Comparison of ENCODE assay signal across 1 cellular context in the genomic region with DNA sequence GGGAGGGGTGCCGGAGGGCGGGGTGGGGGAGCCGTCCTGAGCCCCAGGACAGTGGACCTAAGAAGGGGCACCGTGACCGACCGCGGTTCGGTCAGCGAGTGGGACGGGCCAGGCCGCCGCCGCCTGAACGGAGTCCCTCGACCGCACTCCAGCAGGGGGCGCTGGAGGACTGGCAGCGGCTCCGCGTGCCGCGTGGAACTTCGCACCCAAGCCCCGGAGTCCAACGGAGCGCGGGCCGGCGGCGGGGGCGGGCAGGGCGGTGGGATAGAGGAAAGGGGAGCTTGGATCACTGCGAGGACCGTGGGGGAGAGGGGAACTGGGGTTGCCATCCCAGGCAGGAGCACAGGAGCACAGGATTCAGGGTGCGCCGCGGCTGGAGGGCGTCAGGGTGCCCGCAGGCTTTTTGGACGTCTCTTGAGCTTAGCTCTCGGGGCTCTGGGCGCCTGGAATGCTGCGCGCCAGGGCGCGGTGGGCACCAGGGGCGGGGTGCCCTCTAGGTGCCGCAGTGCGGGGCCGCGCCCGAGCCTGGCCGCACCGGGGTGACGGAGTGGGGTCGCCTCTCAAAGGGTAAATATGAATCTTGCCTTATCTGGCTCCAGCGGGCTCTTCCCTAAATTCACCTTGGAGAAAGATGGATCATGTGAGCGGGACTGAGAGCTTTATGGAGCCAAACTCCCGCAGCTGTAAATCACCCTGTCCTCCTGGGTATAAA.
TF ChIP-seq lines count a peak whose summit lies in the region.

No MANE protein-coding gene starts in this region.

TF ChIP-seq in HepG2, 621 proteins besides CTCF, POLR2A, EP300 and RAD21 (continued from another document and continues in another):
- TF ChIP-seq KMT2B (CRISPR knock-in tag; IDR thresholded peaks at IDR 0.05) (no peak; the same call in 1 of the 2 replicates), SRY (CRISPR knock-in tag; IDR thresholded peaks at IDR 0.05) (no peak), RCOR2 (CRISPR knock-in tag; IDR thresholded peaks at IDR 0.05) (no peak), SIX4 (CRISPR knock-in tag; IDR thresholded peaks at IDR 0.05) (no peak), ZFYVE20 (CRISPR knock-in tag; IDR thresholded peaks at IDR 0.05; ENCODE audit: borderline replicate concordance, low read depth) (no peak), NR3C1 (CRISPR knock-in tag; IDR thresholded peaks at IDR 0.05) (no peak), FOXA3 (CRISPR knock-in tag; IDR thresholded peaks at IDR 0.05) (0 out of 2 replicates have a peak, but pooled peaks have one; percentile 21), ETS1 (CRISPR knock-in tag; IDR thresholded peaks at IDR 0.05) (no peak), DNMT3B (CRISPR knock-in tag; conservative IDR thresholded peaks at IDR 0.05) (no peak), IKZF1 (IDR thresholded peaks at IDR 0.05) (no peak), HINFP (CRISPR knock-in tag; IDR thresholded peaks at IDR 0.05; ENCODE audit: low read depth) (no peak), KDM6A (CRISPR knock-in tag; IDR thresholded peaks at IDR 0.05; ENCODE audit: low read depth) (no peak), JUN (CRISPR knock-in tag; IDR thresholded peaks at IDR 0.05) (no peak), PAWR (CRISPR knock-in tag; IDR thresholded peaks at IDR 0.05; ENCODE audit: borderline replicate concordance) (no peak), PHF8 (CRISPR knock-in tag; IDR thresholded peaks at IDR 0.05) (no peak), RFXAP (CRISPR knock-in tag; IDR thresholded peaks at IDR 0.05; ENCODE audit: borderline replicate concordance) (no peak), MTA3 (CRISPR knock-in tag; IDR thresholded peaks at IDR 0.05) (no peak), ZXDC (CRISPR knock-in tag; IDR thresholded peaks at IDR 0.05) (0 out of 2 replicates have a peak, but pooled peaks have one; percentile 45), FUBP1 (CRISPR knock-in tag; IDR thresholded peaks at IDR 0.05; ENCODE audit: borderline replicate concordance) (no peak), RBAK (CRISPR knock-in tag; IDR thresholded peaks at IDR 0.05) (no peak), NR0B2 (CRISPR knock-in tag; IDR thresholded peaks at IDR 0.05) (peak; percentile 39; the same call in 1 of the 2 replicates), SP2 (CRISPR knock-in tag; IDR thresholded peaks at IDR 0.05) (no peak)
- TF ChIP-seq, protein P1, sequence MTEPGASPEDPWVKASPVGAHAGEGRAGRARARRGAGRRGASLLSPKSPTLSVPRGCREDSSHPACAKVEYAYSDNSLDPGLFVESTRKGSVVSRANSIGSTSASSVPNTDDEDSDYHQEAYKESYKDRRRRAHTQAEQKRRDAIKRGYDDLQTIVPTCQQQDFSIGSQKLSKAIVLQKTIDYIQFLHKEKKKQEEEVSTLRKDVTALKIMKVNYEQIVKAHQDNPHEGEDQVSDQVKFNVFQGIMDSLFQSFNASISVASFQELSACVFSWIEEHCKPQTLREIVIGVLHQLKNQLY (CRISPR knock-in tag; IDR thresholded peaks at IDR 0.05), result no peak
- TF ChIP-seq, protein P2, sequence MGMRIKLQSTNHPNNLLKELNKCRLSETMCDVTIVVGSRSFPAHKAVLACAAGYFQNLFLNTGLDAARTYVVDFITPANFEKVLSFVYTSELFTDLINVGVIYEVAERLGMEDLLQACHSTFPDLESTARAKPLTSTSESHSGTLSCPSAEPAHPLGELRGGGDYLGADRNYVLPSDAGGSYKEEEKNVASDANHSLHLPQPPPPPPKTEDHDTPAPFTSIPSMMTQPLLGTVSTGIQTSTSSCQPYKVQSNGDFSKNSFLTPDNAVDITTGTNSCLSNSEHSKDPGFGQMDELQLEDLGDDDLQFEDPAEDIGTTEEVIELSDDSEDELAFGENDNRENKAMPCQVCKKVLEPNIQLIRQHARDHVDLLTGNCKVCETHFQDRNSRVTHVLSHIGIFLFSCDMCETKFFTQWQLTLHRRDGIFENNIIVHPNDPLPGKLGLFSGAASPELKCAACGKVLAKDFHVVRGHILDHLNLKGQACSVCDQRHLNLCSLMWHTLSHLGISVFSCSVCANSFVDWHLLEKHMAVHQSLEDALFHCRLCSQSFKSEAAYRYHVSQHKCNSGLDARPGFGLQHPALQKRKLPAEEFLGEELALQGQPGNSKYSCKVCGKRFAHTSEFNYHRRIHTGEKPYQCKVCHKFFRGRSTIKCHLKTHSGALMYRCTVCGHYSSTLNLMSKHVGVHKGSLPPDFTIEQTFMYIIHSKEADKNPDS (CRISPR knock-in tag; IDR thresholded peaks at IDR 0.05), result 0 out of 2 replicates have a peak, but pooled peaks have one; percentile 37
- TF ChIP-seq, protein P3, sequence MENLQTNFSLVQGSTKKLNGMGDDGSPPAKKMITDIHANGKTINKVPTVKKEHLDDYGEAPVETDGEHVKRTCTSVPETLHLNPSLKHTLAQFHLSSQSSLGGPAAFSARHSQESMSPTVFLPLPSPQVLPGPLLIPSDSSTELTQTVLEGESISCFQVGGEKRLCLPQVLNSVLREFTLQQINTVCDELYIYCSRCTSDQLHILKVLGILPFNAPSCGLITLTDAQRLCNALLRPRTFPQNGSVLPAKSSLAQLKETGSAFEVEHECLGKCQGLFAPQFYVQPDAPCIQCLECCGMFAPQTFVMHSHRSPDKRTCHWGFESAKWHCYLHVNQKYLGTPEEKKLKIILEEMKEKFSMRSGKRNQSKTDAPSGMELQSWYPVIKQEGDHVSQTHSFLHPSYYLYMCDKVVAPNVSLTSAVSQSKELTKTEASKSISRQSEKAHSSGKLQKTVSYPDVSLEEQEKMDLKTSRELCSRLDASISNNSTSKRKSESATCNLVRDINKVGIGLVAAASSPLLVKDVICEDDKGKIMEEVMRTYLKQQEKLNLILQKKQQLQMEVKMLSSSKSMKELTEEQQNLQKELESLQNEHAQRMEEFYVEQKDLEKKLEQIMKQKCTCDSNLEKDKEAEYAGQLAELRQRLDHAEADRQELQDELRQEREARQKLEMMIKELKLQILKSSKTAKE (CRISPR knock-in tag; IDR thresholded peaks at IDR 0.05; ENCODE audit: borderline replicate concordance), result no peak
- TF ChIP-seq, protein P4, sequence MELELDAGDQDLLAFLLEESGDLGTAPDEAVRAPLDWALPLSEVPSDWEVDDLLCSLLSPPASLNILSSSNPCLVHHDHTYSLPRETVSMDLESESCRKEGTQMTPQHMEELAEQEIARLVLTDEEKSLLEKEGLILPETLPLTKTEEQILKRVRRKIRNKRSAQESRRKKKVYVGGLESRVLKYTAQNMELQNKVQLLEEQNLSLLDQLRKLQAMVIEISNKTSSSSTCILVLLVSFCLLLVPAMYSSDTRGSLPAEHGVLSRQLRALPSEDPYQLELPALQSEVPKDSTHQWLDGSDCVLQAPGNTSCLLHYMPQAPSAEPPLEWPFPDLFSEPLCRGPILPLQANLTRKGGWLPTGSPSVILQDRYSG (CRISPR knock-in tag; IDR thresholded peaks at IDR 0.05), result no peak
- TF ChIP-seq, protein P5, sequence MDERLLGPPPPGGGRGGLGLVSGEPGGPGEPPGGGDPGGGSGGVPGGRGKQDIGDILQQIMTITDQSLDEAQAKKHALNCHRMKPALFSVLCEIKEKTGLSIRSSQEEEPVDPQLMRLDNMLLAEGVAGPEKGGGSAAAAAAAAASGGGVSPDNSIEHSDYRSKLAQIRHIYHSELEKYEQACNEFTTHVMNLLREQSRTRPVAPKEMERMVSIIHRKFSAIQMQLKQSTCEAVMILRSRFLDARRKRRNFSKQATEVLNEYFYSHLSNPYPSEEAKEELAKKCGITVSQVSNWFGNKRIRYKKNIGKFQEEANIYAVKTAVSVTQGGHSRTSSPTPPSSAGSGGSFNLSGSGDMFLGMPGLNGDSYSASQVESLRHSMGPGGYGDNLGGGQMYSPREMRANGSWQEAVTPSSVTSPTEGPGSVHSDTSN (CRISPR knock-in tag; IDR thresholded peaks at IDR 0.05), result no peak
- TF ChIP-seq, protein P6, sequence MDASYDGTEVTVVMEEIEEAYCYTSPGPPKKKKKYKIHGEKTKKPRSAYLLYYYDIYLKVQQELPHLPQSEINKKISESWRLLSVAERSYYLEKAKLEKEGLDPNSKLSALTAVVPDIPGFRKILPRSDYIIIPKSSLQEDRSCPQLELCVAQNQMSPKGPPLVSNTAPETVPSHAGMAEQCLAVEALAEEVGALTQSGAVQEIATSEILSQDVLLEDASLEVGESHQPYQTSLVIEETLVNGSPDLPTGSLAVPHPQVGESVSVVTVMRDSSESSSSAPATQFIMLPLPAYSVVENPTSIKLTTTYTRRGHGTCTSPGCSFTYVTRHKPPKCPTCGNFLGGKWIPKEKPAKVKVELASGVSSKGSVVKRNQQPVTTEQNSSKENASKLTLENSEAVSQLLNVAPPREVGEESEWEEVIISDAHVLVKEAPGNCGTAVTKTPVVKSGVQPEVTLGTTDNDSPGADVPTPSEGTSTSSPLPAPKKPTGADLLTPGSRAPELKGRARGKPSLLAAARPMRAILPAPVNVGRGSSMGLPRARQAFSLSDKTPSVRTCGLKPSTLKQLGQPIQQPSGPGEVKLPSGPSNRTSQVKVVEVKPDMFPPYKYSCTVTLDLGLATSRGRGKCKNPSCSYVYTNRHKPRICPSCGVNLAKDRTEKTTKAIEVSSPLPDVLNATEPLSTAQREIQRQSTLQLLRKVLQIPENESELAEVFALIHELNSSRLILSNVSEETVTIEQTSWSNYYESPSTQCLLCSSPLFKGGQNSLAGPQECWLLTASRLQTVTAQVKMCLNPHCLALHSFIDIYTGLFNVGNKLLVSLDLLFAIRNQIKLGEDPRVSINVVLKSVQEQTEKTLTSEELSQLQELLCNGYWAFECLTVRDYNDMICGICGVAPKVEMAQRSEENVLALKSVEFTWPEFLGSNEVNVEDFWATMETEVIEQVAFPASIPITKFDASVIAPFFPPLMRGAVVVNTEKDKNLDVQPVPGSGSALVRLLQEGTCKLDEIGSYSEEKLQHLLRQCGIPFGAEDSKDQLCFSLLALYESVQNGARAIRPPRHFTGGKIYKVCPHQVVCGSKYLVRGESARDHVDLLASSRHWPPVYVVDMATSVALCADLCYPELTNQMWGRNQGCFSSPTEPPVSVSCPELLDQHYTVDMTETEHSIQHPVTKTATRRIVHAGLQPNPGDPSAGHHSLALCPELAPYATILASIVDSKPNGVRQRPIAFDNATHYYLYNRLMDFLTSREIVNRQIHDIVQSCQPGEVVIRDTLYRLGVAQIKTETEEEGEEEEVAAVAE (CRISPR knock-in tag; IDR thresholded peaks at IDR 0.05; ENCODE audit: borderline replicate concordance), result no peak
- TF ChIP-seq, protein P7, sequence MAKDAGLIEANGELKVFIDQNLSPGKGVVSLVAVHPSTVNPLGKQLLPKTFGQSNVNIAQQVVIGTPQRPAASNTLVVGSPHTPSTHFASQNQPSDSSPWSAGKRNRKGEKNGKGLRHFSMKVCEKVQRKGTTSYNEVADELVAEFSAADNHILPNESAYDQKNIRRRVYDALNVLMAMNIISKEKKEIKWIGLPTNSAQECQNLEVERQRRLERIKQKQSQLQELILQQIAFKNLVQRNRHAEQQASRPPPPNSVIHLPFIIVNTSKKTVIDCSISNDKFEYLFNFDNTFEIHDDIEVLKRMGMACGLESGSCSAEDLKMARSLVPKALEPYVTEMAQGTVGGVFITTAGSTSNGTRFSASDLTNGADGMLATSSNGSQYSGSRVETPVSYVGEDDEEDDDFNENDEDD (CRISPR knock-in tag; IDR thresholded peaks at IDR 0.05; ENCODE audit: borderline replicate concordance), result peak; percentile 94
